In the genomic region with DNA sequence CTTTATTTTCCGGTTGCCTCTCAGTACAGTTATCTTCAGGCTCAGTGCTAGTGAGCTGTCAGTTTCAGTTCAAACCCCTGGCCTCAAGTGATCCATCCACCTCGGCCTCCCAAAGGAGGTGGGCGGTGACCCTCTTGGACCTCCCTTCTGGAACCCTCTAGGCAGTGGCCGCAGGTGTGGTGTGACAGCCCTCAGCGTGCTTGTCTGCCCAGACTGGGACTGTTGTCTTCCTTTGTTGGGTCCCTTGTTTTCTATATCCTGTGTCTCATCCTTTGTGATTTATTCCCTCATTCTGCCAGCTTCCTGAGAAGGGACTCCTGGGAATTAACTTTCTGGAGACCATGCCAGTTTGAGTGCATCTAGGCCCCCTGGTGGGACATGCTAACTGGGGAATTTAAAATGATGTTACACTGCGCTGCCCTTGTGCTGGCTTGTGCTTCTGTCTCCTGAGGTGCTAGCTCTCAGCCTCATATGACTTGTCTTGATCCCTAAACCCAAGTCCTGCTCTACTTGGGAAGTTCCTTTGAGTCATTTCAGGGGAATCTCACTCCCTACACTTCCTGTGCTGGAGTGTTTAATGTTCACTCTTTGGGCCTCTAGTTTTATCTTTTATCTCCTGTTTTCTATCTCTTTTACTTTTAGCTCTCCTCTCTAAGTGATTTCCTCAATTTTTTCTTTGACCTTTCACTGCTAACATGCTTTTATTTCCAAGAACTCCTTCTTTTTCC, we compare ENCODE assay signal across 10 cellular contexts. TPM values are rescaled to one million over a fixed set of nuclear protein-coding genes. Genes with fewer than 3 reads are reported as not detected.
DNase-seq lines count a peak whose midpoint lies in the region; ATAC-seq, FAIRE-seq and TF ChIP-seq lines count a peak whose summit lies in the region.
"Had no signal": no experiment of that assay in that cellular context is flagged by ENCODE, and none has a peak within 500 bp of the region (broad histone marks: within the 10 kb centered on the region; RNA-seq: fewer than 3 reads in every experiment).

No MANE protein-coding gene starts in this region.

- 0 out of 3 replicates have a peak overlapping the region, but pooled peaks have one; percentile 8 for H3K27ac ChIP-seq in K562 (ENCODE audit: extremely low read depth, low read depth, low read length)
- peak overlapping the region in 1 of 2 donors; percentile 24 for H3K27ac ChIP-seq in coronary artery
- H3K27ac ChIP-seq in WERI-Rb-1: no peak overlapping the region

- peaks cover 34% of the 10 kb centered on the region for H3K9me1 ChIP-seq in K562 (ENCODE audit: control insufficient read depth, insufficient read depth, low read length)

- no peaks in the 10 kb centered on the region for H3K27me3 ChIP-seq in BE2C
- H3K27me3 ChIP-seq in K562 (ENCODE audit: control insufficient read depth in 2 of 2, insufficient read depth in 2 of 2, low read length in 2 of 2): no peaks in the 10 kb centered on the region
- H3K27me3 ChIP-seq in WERI-Rb-1 (ENCODE audit: insufficient read depth, low read depth, severe bottlenecking): no peaks in the 10 kb centered on the region

- H3K27me3 Mint-ChIP-seq in mesothelial cell of epicardium (ENCODE audit: low read depth): no peaks in the 10 kb centered on the region

- TF ChIP-seq CTCF in BE2C (IDR thresholded peaks at IDR 0.05; ENCODE audit: low read depth, low read length) (peak; percentile 30), K562 (IDR thresholded peaks at IDR 0.05 in 2 of 3, conservative IDR thresholded peaks at IDR 0.05 in 1 of 3; ENCODE audit: insufficient read depth in 2 of 3, low read depth in 1 of 3, low read length in 3 of 3) (peak; percentile 8 to 43 (median 26); a peak in 3 of 6 replicates), mesothelial cell of epicardium (IDR thresholded peaks at IDR 0.05; ENCODE audit: unreplicated experiment) (no peak), coronary artery (IDR thresholded peaks at IDR 0.05) (no peak), WERI-Rb-1 (IDR thresholded peaks at IDR 0.05; ENCODE audit: low read depth, low read length) (no peak)

- H3K4me1 ChIP-seq in BE2C: peaks cover 42% of the 10 kb centered on the region
- peaks cover 42 to 66% of the 10 kb centered on the region in 2 experiments for H3K4me1 ChIP-seq in K562 (replicated peaks in 1 of 2; ENCODE audit: control insufficient read depth in 2 of 2, insufficient read depth in 2 of 2, low read length in 2 of 2)

- POLR2A ChIA-PET in K562 (lab: Yijun Ruan, JAX): interaction anchor here (0.6 to 68.9 kb wide), 6 partner anchors 7 to 1397 kb away, joined by 3 to 1693 read pairs (median 5); a partner anchor contains a TSS

- TF ChIP-seq EP300 in K562 (IDR thresholded peaks at IDR 0.05; ENCODE audit: low read length): no peak; the same call in 1 of the 2 replicates

- CTCF ChIA-PET in K562 (lab: Yijun Ruan, JAX; ENCODE audit: low intra/inter-chr PET ratio): interaction anchor here (0.6 to 1.7 kb wide), 3 partner anchors 31 to 1466 kb away, joined by 3 to 5 read pairs (median 3); a partner anchor contains a TSS

- intact Hi-C loops in K562 (cut with micrococcal nuclease): no loop called here

- no TSS peak for BruUV-seq in K562 (replicated peaks; lab: Mats Ljungman, UMichigan)

- peaks cover 4% of the 10 kb centered on the region for H3K9me3 Mint-ChIP-seq in mesothelial cell of epicardium

- H3K79me2 ChIP-seq in K562 (ENCODE audit: control insufficient read depth, insufficient read depth, low read length): peaks cover 97% of the 10 kb centered on the region

- no peak overlapping the region for H3K4me3 ChIP-seq in BE2C (ENCODE audit: low read depth, low read length)
- H3K4me3 ChIP-seq in K562: no peak overlapping the region
- H3K4me3 ChIP-seq in coronary artery: no peak overlapping the region
- no peak overlapping the region for H3K4me3 ChIP-seq in WERI-Rb-1 (ENCODE audit: low read depth, low read length)

- in situ Hi-C loops in K562 (cut with MboI): no loop called here

- ATAC-seq in K562: peak; percentile 5; the same call in 1 of the 3 replicates
- no peak for ATAC-seq in GM19397 (IDR thresholded peaks at IDR 0.05; ENCODE audit: unreplicated experiment)
- ATAC-seq: Panc1 had no signal

- no peak for FAIRE-seq in K562 (lab: Jason Lieb, UNC)

- H2AFZ ChIP-seq in K562 (ENCODE audit: low read depth, low read length): no peak overlapping the region

- H3K4me3 Mint-ChIP-seq in mesothelial cell of epicardium: no peak overlapping the region

- peaks cover 8% of the 10 kb centered on the region for H3K36me3 Mint-ChIP-seq in mesothelial cell of epicardium

- H3K4me2 ChIP-seq in K562 (ENCODE audit: insufficient read depth, low read length): peak overlapping the region; percentile 1; the same call in 1 of the 2 replicates

- peaks cover 65% of the 10 kb centered on the region for H4K20me1 ChIP-seq in K562 (replicated peaks; ENCODE audit: control insufficient read depth, insufficient read depth, low read length)

- H3K9me3 ChIP-seq in BE2C (no peaks in the 10 kb centered on the region), K562 (replicated peaks; ENCODE audit: control insufficient read depth, insufficient read depth, low read depth, low read length) (no peaks in the 10 kb centered on the region), WERI-Rb-1 (ENCODE audit: severe bottlenecking) (no peaks in the 10 kb centered on the region)

- H3K27ac Mint-ChIP-seq in mesothelial cell of epicardium: peak overlapping the region; percentile 83

- DNase-seq in BE2C (no peak), HS-27A (ENCODE audit: low read depth) (peak; percentile 53), K562 (ENCODE audit: extremely low read depth in 1 of 4, low spot score in 3 of 4) (peak in 2 of 4 experiments; percentile 60 to 66), mesothelial cell of epicardium (ENCODE audit: low spot score in 2 of 2, unreplicated experiment in 2 of 2) (no peak), H4 (ENCODE audit: low spot score) (no peak), coronary artery (ENCODE audit: low spot score) (no peak), WERI-Rb-1 (no peak)
- DNase-seq: glutamatergic neuron had no signal

- H3K36me3 ChIP-seq in BE2C: peaks cover 22% of the 10 kb centered on the region
- peaks cover 72% of the 10 kb centered on the region for H3K36me3 ChIP-seq in K562 (ENCODE audit: control insufficient read depth, insufficient read depth, low read length)
- peaks cover 27% of the 10 kb centered on the region for H3K36me3 ChIP-seq in WERI-Rb-1

- peak overlapping the region in 1 of 2 experiments; percentile 77; a peak in 2 of 4 replicates for H3K9ac ChIP-seq in K562 (ENCODE audit: insufficient read depth in 1 of 2, low read depth in 2 of 2, low read length in 2 of 2)

- TF ChIP-seq RAD21 in K562 (CRISPR knock-in tag; conservative IDR thresholded peaks at IDR 0.05 in 1 of 2, IDR thresholded peaks at IDR 0.05 in 1 of 2): peak in 1 of 2 experiments; percentile 39; a peak in 2 of 4 replicates

- peaks cover 51% of the 10 kb centered on the region for H3K4me1 Mint-ChIP-seq in mesothelial cell of epicardium

- 76% methylated on average over 6 of the region's 6 CpGs for WGBS in K562 (ENCODE audit: insufficient coverage, low coverage, missing lambda C conversion rate)

- no peak for TF ChIP-seq POLR2A in K562 (conservative IDR thresholded peaks at IDR 0.05)

TF ChIP-seq in K562, 482 proteins besides CTCF, POLR2A, EP300 and RAD21 (continues in another document):
- no peak for TF ChIP-seq NCOR1 (IDR thresholded peaks at IDR 0.05)
- TF ChIP-seq ILF3 (IDR thresholded peaks at IDR 0.05; ENCODE audit: borderline replicate concordance): no peak

RNA-seq across cellular contexts. Expression of a gene that starts 19.4 kb away (rescaled TPM):
- polyA plus RNA-seq in BE2C (2012; ENCODE audit: insufficient read depth, insufficient read length, low read depth): 133 TPM
- total RNA-seq in K562 (2011; cell fraction: chromatin; rRNA removed; ENCODE audit: low replicate concordance): 482 and 971 TPM in 2 replicates
- 663 TPM in 2 replicates for total RNA-seq in K562 (2011; cell fraction: nucleolus; rRNA removed)
- 469 and 476 TPM in 2 replicates for total RNA-seq in K562 (2011; cell fraction: nucleoplasm; rRNA removed)
- total RNA-seq in K562 (2014; rRNA removed) (72.6 and 103 TPM in 2 replicates), K562 (2014; rRNA removed; fragmentation: Illumina TruSeq; extraction: Trizol) (26.1 and 26.4 TPM in 2 replicates), K562 (2015; rRNA removed; fragmentation: Illumina TruSeq; extraction: Trizol) (59.2 and 60.1 TPM in 2 replicates), K562 (2021) (264 and 271 TPM in 2 replicates), mesothelial cell of epicardium (129 to 135 TPM (median 129 TPM) in 3 replicates)
- polyA plus RNA-seq in K562 (2011; rRNA removed) (40.4 and 111 TPM in 2 replicates), K562 (2014; fragmentation: Illumina TruSeq; extraction: Trizol) (76.0 and 122 TPM in 2 replicates), K562 (2014; fragmentation: Nextera tagmentation; extraction: Ambion mirVana) (1 to 10 TPM; 4.0 to 5.2 TPM), K562 (2014; rRNA removed) (102 and 130 TPM in 2 replicates)
- polyA plus RNA-seq in K562 (2011; cell fraction: cytosol; rRNA removed): 75.5 and 117 TPM in 2 replicates
- 369 and 471 TPM in 2 replicates for polyA plus RNA-seq in K562 (2011; cell fraction: nucleus; rRNA removed)
- polyA plus RNA-seq in K562 (2012): 148 and 229 TPM in 2 replicates
- polyA minus RNA-seq in K562 (2011; rRNA and poly(A)+ RNA removed): 98.8 and 108 TPM in 2 replicates
- 188 and 326 TPM in 2 replicates for polyA minus RNA-seq in K562 (2011; cell fraction: cytosol; rRNA and poly(A)+ RNA removed)
- polyA minus RNA-seq in K562 (2011; cell fraction: nucleus; rRNA and poly(A)+ RNA removed): 310 and 409 TPM in 2 replicates
- 5.7 and 9.1 TPM in 2 replicates for total RNA-seq in H4 (2014; rRNA removed; shearing (Covaris generic))

RNA-seq across cellular contexts. Expression of a gene that starts 31.2 kb away (rescaled TPM):
- 41.4 TPM for polyA plus RNA-seq in BE2C (2012; ENCODE audit: insufficient read depth, insufficient read length, low read depth)
- total RNA-seq in K562 (2011; cell fraction: chromatin; rRNA removed; ENCODE audit: low replicate concordance): 116 and 152 TPM in 2 replicates
- 68.5 and 75.0 TPM in 2 replicates for total RNA-seq in K562 (2011; cell fraction: nucleolus; rRNA removed)
- total RNA-seq in K562 (2011; cell fraction: nucleoplasm; rRNA removed): 88.1 and 101 TPM in 2 replicates
- total RNA-seq in K562 (2014; rRNA removed) (15.1 and 15.6 TPM in 2 replicates), K562 (2014; rRNA removed; fragmentation: Illumina TruSeq; extraction: Trizol) (13.5 and 15.3 TPM in 2 replicates), K562 (2015; rRNA removed; fragmentation: Illumina TruSeq; extraction: Trizol) (15.2 and 15.7 TPM in 2 replicates), K562 (2021) (20.1 and 21.1 TPM in 2 replicates), mesothelial cell of epicardium (58.4 to 60.3 TPM (median 59.9 TPM) in 3 replicates)
- polyA plus RNA-seq in K562 (2011; rRNA removed) (25.6 and 43.0 TPM in 2 replicates), K562 (2014; fragmentation: Illumina TruSeq; extraction: Trizol) (15.4 and 16.5 TPM in 2 replicates), K562 (2014; fragmentation: Nextera tagmentation; extraction: Ambion mirVana) (1 to 10 TPM; 1.3 to 1.8 TPM), K562 (2014; rRNA removed) (15.8 and 18.6 TPM in 2 replicates)
- polyA plus RNA-seq in K562 (2011; cell fraction: cytosol; rRNA removed): 24.5 and 36.2 TPM in 2 replicates
- polyA plus RNA-seq in K562 (2011; cell fraction: nucleus; rRNA removed): 73.7 and 92.5 TPM in 2 replicates
- 15.0 and 42.6 TPM in 2 replicates for polyA plus RNA-seq in K562 (2012)
- 24.1 and 42.3 TPM in 2 replicates for polyA minus RNA-seq in K562 (2011; rRNA and poly(A)+ RNA removed)
- polyA minus RNA-seq in K562 (2011; cell fraction: cytosol; rRNA and poly(A)+ RNA removed): 13.4 and 21.4 TPM in 2 replicates
- polyA minus RNA-seq in K562 (2011; cell fraction: nucleus; rRNA and poly(A)+ RNA removed): 36.2 and 65.9 TPM in 2 replicates
- total RNA-seq in H4 (2014; rRNA removed; shearing (Covaris generic)): 8.6 and 13.7 TPM in 2 replicates

Comparison
In these comparisons a context has a peak if more than half of its experiments do, and no peak if none do; other contexts are left out.
1. CTCF ChIP-seq: peak in BE2C (single experiment) and K562 (3 of 3); none in mesothelial cell of epicardium (single experiment), coronary artery (single experiment) and WERI-Rb-1 (single experiment).